ENCODE assay signal across 24 cellular contexts in genomic region chr12:48686037-48686595, GRCh38.
"Had no signal": no experiment of that assay in that cellular context is flagged by ENCODE, and none has a peak within 500 bp of the region (broad histone marks: within the 10 kb centered on the region; RNA-seq: fewer than 3 reads in every experiment).

No MANE protein-coding gene starts in this region.

- H3K36me3 ChIP-seq: breast epithelium had no signal

- H3K27ac Mint-ChIP-seq: activated naive CD8-positive, alpha-beta T cell treated with anti-CD3 and anti-CD28 coated beads for 36 hours; activated T-helper 2 cell treated with anti-CD3 and anti-CD28 coated beads, Interferon-gamma antibody, Interleukin-2, Interleukin-4, amounts not matched to agents 10 μg/mL and 5 μg/mL and 100 μg/mL, durations not matched to agents 14 hours and 24 hours and 36 hours; nephron progenitor cell had no signal

- ATAC-seq: effector memory CD8-positive, alpha-beta T cell; right cardiac atrium; stimulated activated naive CD8-positive, alpha-beta T cell treated with anti-CD3 and anti-CD28 coated beads, Interleukin-15, Interleukin-2, amounts not matched to agents 100 U/mL and 50 U/mL, for 24 hours had no signal

- H3K27me3 Mint-ChIP-seq: activated naive CD8-positive, alpha-beta T cell treated with anti-CD3 and anti-CD28 coated beads for 36 hours; central memory CD8-positive, alpha-beta T cell; effector memory CD8-positive, alpha-beta T cell had no signal

- H2AFZ ChIP-seq: hepatocyte, parathyroid adenoma had no signal

- FAIRE-seq: colon, frontal cortex had no signal

- H3K4me3 Mint-ChIP-seq: activated naive CD8-positive, alpha-beta T cell treated with anti-CD3 and anti-CD28 coated beads for 36 hours; central memory CD8-positive, alpha-beta T cell; effector memory CD8-positive, alpha-beta T cell; nephron progenitor cell had no signal

- H3K27me3 ChIP-seq: breast epithelium, dorsolateral prefrontal cortex, esophagus muscularis mucosa, hepatocyte had no signal

- H3K4me1 ChIP-seq: breast epithelium had no signal

- H3K9me3 ChIP-seq: breast epithelium, esophagus muscularis mucosa, left ventricle myocardium inferior had no signal

- H3K9ac ChIP-seq: parathyroid adenoma had no signal

- H3K4me3 ChIP-seq: breast epithelium, dorsolateral prefrontal cortex, esophagus muscularis mucosa, hepatocyte, left ventricle myocardium inferior had no signal

- H3K9me3 Mint-ChIP-seq: activated naive CD8-positive, alpha-beta T cell treated with anti-CD3 and anti-CD28 coated beads for 36 hours; activated T-helper 2 cell treated with anti-CD3 and anti-CD28 coated beads, Interferon-gamma antibody, Interleukin-2, Interleukin-4, amounts not matched to agents 10 μg/mL and 5 μg/mL and 100 μg/mL, durations not matched to agents 14 hours and 24 hours and 36 hours; central memory CD8-positive, alpha-beta T cell; effector memory CD8-positive, alpha-beta T cell; nephron progenitor cell had no signal

- DNase-seq: activated CD4-positive, alpha-beta T cell treated with anti-CD3 and anti-CD28 coated beads for 1 hour; activated CD4-positive, alpha-beta T cell treated with anti-CD3 and anti-CD28 coated beads, Interleukin-2, amount 50 U/mL, for 1 hour; activated naive CD4-positive, alpha-beta T cell treated with Interleukin-2 at 50 U/mL for 16 hours; activated naive CD8-positive, alpha-beta T cell treated with anti-CD3 and anti-CD28 coated beads for 36 hours; activated T-cell treated with anti-CD3 and anti-CD28 coated beads, Interleukin-2, amount 50 U/mL, for 1 hour; dorsolateral prefrontal cortex; effector memory CD8-positive, alpha-beta T cell; glutamatergic neuron; left ventricle myocardium inferior; midbrain; nephron progenitor cell; nucleus accumbens; right cardiac atrium; stimulated activated CD4-positive, alpha-beta T cell treated with anti-CD3 and anti-CD28 coated beads, Interleukin-4, amount 100 ng/mL, for 24 hours; stimulated activated naive CD8-positive, alpha-beta T cell treated with anti-CD3 and anti-CD28 coated beads, Interleukin-15, Interleukin-2, amounts not matched to agents 100 U/mL and 50 U/mL, for 24 hours; WERI-Rb-1 had no signal

- H3K27ac ChIP-seq: breast epithelium, dorsolateral prefrontal cortex, esophagus muscularis mucosa, hepatocyte, left ventricle myocardium inferior, parathyroid adenoma, WERI-Rb-1 had no signal

- H3K4me2 ChIP-seq: hepatocyte had no signal
